8 cellular contexts compared by ENCODE assay signal in genomic region chr1:2906620-2907019, GRCh38.
"Had no signal": no experiment of that assay in that cellular context is flagged by ENCODE, and none has a peak within 500 bp of the region (broad histone marks: within the 10 kb centered on the region; RNA-seq: fewer than 3 reads in every experiment).

No MANE protein-coding gene starts in this region.

- FAIRE-seq: G401.6, GM12878, GM12891, GM12892, GM18507, GM19239 had no signal

- H3K4me3 ChIP-seq: GM12878 had no signal

- DNase-seq: GDM1, GF-D8 had no signal
